In genomic region chr16:57590654-57591085, GRCh38 we compare ENCODE assay signal across 8 cellular contexts. TPM values are rescaled to one million over a fixed set of nuclear protein-coding genes. Genes with fewer than 3 reads are reported as not detected.
A peak's percentile ranks its signal among the peaks of the same experiment; 100 is the strongest.
DNase-seq lines count a peak whose midpoint lies in the region; ATAC-seq, FAIRE-seq and TF ChIP-seq lines count a peak whose summit lies in the region.

No MANE protein-coding gene starts in this region.

- H3K79me2 ChIP-seq in GM23248 (ENCODE audit: insufficient read depth): no peaks in the 10 kb centered on the region

- no peak for TF ChIP-seq CTCF in WI38 (IDR thresholded peaks at IDR 0.05; ENCODE audit: low read depth, low read length)
- no peak for TF ChIP-seq CTCF in kidney (IDR thresholded peaks at IDR 0.05; ENCODE audit: borderline replicate concordance, extremely low read depth, insufficient read depth)

- in situ Hi-C loops in ACHN (cut with HindIII; ENCODE audit: low pct_ligation_motif_present, low pct_unique_long_range_greater_than_20kb, low sequenced_read_pairs) (no loop called here), GM23248 (cut with MboI) (no loop called here)

- H3K36me3 ChIP-seq in GM23248 (ENCODE audit: low read depth) (no peaks in the 10 kb centered on the region), kidney (ENCODE audit: control insufficient read depth in 1 of 2, insufficient read depth in 2 of 2, low read length in 2 of 2) (no peaks in the 10 kb centered on the region)

- H3K4me3 ChIP-seq in GM23248 (peak overlapping the region; percentile 39), WI38 (ENCODE audit: low read depth, low read length) (peak overlapping the region; percentile 20; the same call in 1 of the 2 replicates), kidney (ENCODE audit: low read length in 2 of 2) (no peak overlapping the region)

- H3K9me3 ChIP-seq in GM23248 (ENCODE audit: low read depth): no peaks in the 10 kb centered on the region
- no peaks in the 10 kb centered on the region for H3K9me3 ChIP-seq in kidney (ENCODE audit: control insufficient read depth in 1 of 2, low read length in 2 of 2)

- peak overlapping the region; percentile 84 for H3K27ac ChIP-seq in GM23248
- H3K27ac ChIP-seq in kidney (ENCODE audit: low read depth in 2 of 2, low read length in 2 of 2): no peak overlapping the region

- H3K4me1 ChIP-seq in GM23248 (ENCODE audit: insufficient read depth) (peaks cover 20% of the 10 kb centered on the region), kidney (ENCODE audit: control insufficient read depth in 1 of 2, insufficient read depth in 1 of 2, low read depth in 1 of 2, low read length in 2 of 2) (peaks cover 0 to 6% of the 10 kb centered on the region in 2 donors)

- H2AFZ ChIP-seq in GM23248: peak overlapping the region; percentile 62

- intact Hi-C loops in kidney (cut with DNase I): loop anchor here (5.0 kb wide), 1 partner anchor 57 kb away; no protein-coding TSS in a partner anchor

- no peak for ATAC-seq in GM19328 (IDR thresholded peaks at IDR 0.05; ENCODE audit: unreplicated experiment)
- no peak for ATAC-seq in HG03139 (IDR thresholded peaks at IDR 0.05; ENCODE audit: unreplicated experiment)

- H3K9ac ChIP-seq in GM23248 (peak overlapping the region; percentile 25; the same call in 1 of the 2 replicates), kidney (ENCODE audit: low read length in 2 of 2) (no peak overlapping the region)

- peak overlapping the region; percentile 69 for H3K4me2 ChIP-seq in GM23248 (ENCODE audit: unreplicated experiment)

- H3F3A ChIP-seq in GM23248 (ENCODE audit: insufficient read depth): peaks cover 14% of the 10 kb centered on the region

- H3K9me2 ChIP-seq in GM23248 (ENCODE audit: insufficient read depth): no peaks in the 10 kb centered on the region

- no peak for FAIRE-seq in kidney (lab: Jason Lieb, UNC)

- H3K27me3 ChIP-seq in GM23248 (replicated peaks; ENCODE audit: insufficient read depth): no peaks in the 10 kb centered on the region

- WGBS in GM23248 (ENCODE audit: low coverage in 1 of 2, low lambda C conversion rate in 2 of 2, missing lambda C conversion rate in 2 of 2), 2 experiments: 31% methylated on average over 8 of the region's 8 CpGs

- DNase-seq in ACHN (peak; percentile 51), GM23248 (peak; percentile 86), kidney (peak; percentile 39), cerebellar nuclear complex (lab: John Stamatoyannopoulos, UW) (no peak)
- DNase-seq in activated effector memory CD4-positive, alpha-beta T cell treated with Interleukin-2 at 50 U/mL for 16 hours: no peak

- H4K20me1 ChIP-seq in GM23248 (ENCODE audit: insufficient read depth): no peaks in the 10 kb centered on the region

RNA-seq across cellular contexts. Expression of gene ADGRG1, which starts 37.8 kb away (rescaled TPM):
- 0.54 and 0.89 TPM in 2 replicates for total RNA-seq in GM23248 (2014; rRNA removed; shearing (Covaris generic))
- polyA plus RNA-seq in GM23248 (2016; fragmentation: Nextera tagmentation; extraction: Ambion mirVana) (0.58 and 1.2 TPM in 2 replicates), kidney (ENCODE audit: insufficient read depth, low read depth, low replicate concordance) (188 TPM)
- total RNA-seq in kidney: 351 TPM

RNA-seq across cellular contexts. Expression of gene ADGRG5, which starts 48.2 kb away (rescaled TPM):
- total RNA-seq in GM23248 (2014; rRNA removed; shearing (Covaris generic)): not detected in 2 replicates
- polyA plus RNA-seq in GM23248 (2016; fragmentation: Nextera tagmentation; extraction: Ambion mirVana) (0.05 and 0.18 TPM in 2 replicates), kidney (ENCODE audit: insufficient read depth, low read depth, low replicate concordance) (0.15 TPM)
- 2.2 TPM for total RNA-seq in kidney

RNA-seq across cellular contexts. Expression of gene CCDC102A, which starts 54.3 kb away (rescaled TPM):
- 17.7 and 20.6 TPM in 2 replicates for total RNA-seq in GM23248 (2014; rRNA removed; shearing (Covaris generic))
- 3.9 and 4.6 TPM in 2 replicates for polyA plus RNA-seq in GM23248 (2016; fragmentation: Nextera tagmentation; extraction: Ambion mirVana)
- 11.9 TPM for total RNA-seq in kidney
- polyA plus RNA-seq in kidney (ENCODE audit: insufficient read depth, low read depth, low replicate concordance): 5.7 TPM

Comparison
In these comparisons a context has a peak if more than half of its experiments do, and no peak if none do; other contexts are left out.
1. DNase-seq: peak in ACHN (single experiment), GM23248 (single experiment) and kidney (single experiment); none in cerebellar nuclear complex (0 of 2) and activated effector memory CD4-positive, alpha-beta T cell treated with Interleukin-2 at 50 U/mL for 16 hours (single experiment).
2. H3K4me3 ChIP-seq: peak in GM23248 (single experiment) and WI38 (single experiment); none in kidney (0 of 2).
3. RNA of gene ADGRG1, which starts 37.8 kb away (total RNA-seq): 351 TPM in kidney (single experiment); 0.54 to 0.89 TPM in GM23248; every median in the first group is over 100 times any median in the second.